In the genomic region with DNA sequence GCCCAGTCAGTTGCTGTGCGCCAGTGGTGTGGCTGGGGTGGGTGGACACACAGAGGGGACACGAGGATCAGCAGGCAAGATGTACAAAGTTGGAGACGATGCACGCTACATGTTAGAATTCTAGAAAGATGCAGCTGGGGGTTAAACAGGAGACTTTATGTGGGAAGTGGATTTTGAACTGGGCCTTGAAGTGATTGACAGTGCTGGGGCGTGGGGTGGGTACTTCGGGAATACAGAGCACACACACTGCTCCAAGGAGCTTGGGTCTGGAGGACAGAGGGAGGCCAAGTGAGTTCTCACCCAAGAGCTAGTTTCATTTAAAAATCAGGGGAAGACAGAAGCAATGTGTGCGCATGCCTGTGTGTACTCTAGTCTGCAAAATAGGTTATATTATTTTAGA, we compare ENCODE assay signal across 14 cellular contexts.
DNase-seq lines count a peak whose midpoint lies in the region; ATAC-seq, FAIRE-seq and TF ChIP-seq lines count a peak whose summit lies in the region.
"Had no signal": no experiment of that assay in that cellular context is flagged by ENCODE, and none has a peak within 500 bp of the region (broad histone marks: within the 10 kb centered on the region; RNA-seq: fewer than 3 reads in every experiment).

No MANE protein-coding gene starts in this region.

- H3K27ac ChIP-seq in HepG2 (ENCODE audit: extremely low read length, insufficient read depth, low read length) = no peak overlapping the region
- H3K27ac ChIP-seq in right lobe of liver = no peak overlapping the region

- H3K27me3 ChIP-seq in HepG2 (ENCODE audit: control insufficient read depth in 1 of 2, insufficient read depth in 2 of 2, low read length in 2 of 2) = no peaks in the 10 kb centered on the region
- H3K27me3 ChIP-seq in right lobe of liver = no peaks in the 10 kb centered on the region

- peaks cover 8% of the 10 kb centered on the region for H3K4me1 Mint-ChIP-seq in central memory CD8-positive, alpha-beta T cell
- peaks cover 60 to 63% of the 10 kb centered on the region in 2 donors for H3K4me1 Mint-ChIP-seq in natural killer cell

- no peak overlapping the region for H3K4me2 ChIP-seq in HepG2 (ENCODE audit: low read depth, low read length)

- H3K36me3 ChIP-seq in HepG2 (replicated peaks in 1 of 2; ENCODE audit: control insufficient read depth in 1 of 2, insufficient read depth in 2 of 2, low read length in 2 of 2) (no peaks in the 10 kb centered on the region), right lobe of liver (no peaks in the 10 kb centered on the region)

- BruUV-seq in HepG2 (replicated peaks; lab: Mats Ljungman, UMichigan) = no TSS peak

- H3K36me3 Mint-ChIP-seq in central memory CD8-positive, alpha-beta T cell (ENCODE audit: insufficient read depth) = no peaks in the 10 kb centered on the region
- H3K36me3 Mint-ChIP-seq in natural killer cell = no peaks in the 10 kb centered on the region

- no peaks in the 10 kb centered on the region for H3K9me3 ChIP-seq in HepG2 (ENCODE audit: low read length)
- H3K9me3 ChIP-seq in right lobe of liver = no peaks in the 10 kb centered on the region

- intact Hi-C loops in HepG2 (cut with micrococcal nuclease; ENCODE audit: unreplicated experiment) = no loop called here
- intact Hi-C loops in right lobe of liver (cut with DNase I) = loop anchor here (10.0 kb wide), 2 partner anchors 69 to 89 kb away; partner anchors contain the start of gene CREM (in 1 of the 2)
- intact Hi-C loops in natural killer cell (cut with micrococcal nuclease) = no loop called here

- FAIRE-seq in HepG2 (lab: Jason Lieb, UNC) = no peak
- FAIRE-seq: H1 had no signal

- H2AFZ ChIP-seq in HepG2 (ENCODE audit: low read length) = no peak overlapping the region

- H3K27ac Mint-ChIP-seq in central memory CD8-positive, alpha-beta T cell (ENCODE audit: low read depth) = peak overlapping the region; percentile 30
- peak overlapping the region; percentile 41 to 64 for H3K27ac Mint-ChIP-seq in natural killer cell
- H3K27ac Mint-ChIP-seq: B cell had no signal

- TF ChIP-seq EP300 in HepG2 (IDR thresholded peaks at IDR 0.05; ENCODE audit: low read depth in 2 of 2, low read length in 2 of 2) = no peak
- no peak for TF ChIP-seq EP300 in HepG2 (CRISPR knock-in tag; IDR thresholded peaks at IDR 0.05; ENCODE audit: borderline replicate concordance)

- TF ChIP-seq POLR2A in HepG2 (IDR thresholded peaks at IDR 0.05; ENCODE audit: insufficient read depth in 1 of 2, low read depth in 2 of 2, low read length in 2 of 2) = no peak
- no peak for TF ChIP-seq POLR2A in right lobe of liver (IDR thresholded peaks at IDR 0.05)

- H3K9ac ChIP-seq in HepG2 (ENCODE audit: insufficient read depth, low read depth, low read length) = no peak overlapping the region

- H3K27me3 Mint-ChIP-seq in central memory CD8-positive, alpha-beta T cell = peaks cover 6% of the 10 kb centered on the region
- H3K27me3 Mint-ChIP-seq in natural killer cell (ENCODE audit: low read depth in 2 of 2) = no peaks in the 10 kb centered on the region
- H3K27me3 Mint-ChIP-seq: B cell had no signal

- TF ChIP-seq RAD21 in HepG2 (CRISPR knock-in tag; IDR thresholded peaks at IDR 0.05) = no peak

- H3K4me1 ChIP-seq in HepG2 (ENCODE audit: insufficient read depth, low read length) = peaks cover 52% of the 10 kb centered on the region
- H3K4me1 ChIP-seq in right lobe of liver = peaks cover 0 to 42% (median 5%) of the 10 kb centered on the region in 4 donors

- WGBS in HepG2 (ENCODE audit: low lambda C conversion rate) = 74% methylated on average over 7 of the region's 7 CpGs
- 95% methylated on average over 6 of the region's 7 CpGs for WGBS in right lobe of liver (ENCODE audit: insufficient coverage, low coverage, low lambda C conversion rate, missing lambda C conversion rate)

- H3K79me2 ChIP-seq in HepG2 (ENCODE audit: insufficient read depth, low read length) = no peaks in the 10 kb centered on the region

- H3K4me3 Mint-ChIP-seq in central memory CD8-positive, alpha-beta T cell = no peak overlapping the region
- H3K4me3 Mint-ChIP-seq in natural killer cell = no peak overlapping the region
- H3K4me3 Mint-ChIP-seq: B cell; CD8-positive, alpha-beta T cell had no signal

- no peak for TF ChIP-seq CTCF in HepG2 (CRISPR knock-in tag; IDR thresholded peaks at IDR 0.05)
- TF ChIP-seq CTCF in right lobe of liver (IDR thresholded peaks at IDR 0.05) = no peak
- no peak for TF ChIP-seq CTCF in natural killer cell (IDR thresholded peaks at IDR 0.05)

- ATAC-seq in HepG2 = no peak
- no peak for ATAC-seq in right lobe of liver
- no peak for ATAC-seq in central memory CD8-positive, alpha-beta T cell (replicated peaks; ENCODE audit: extremely low read depth, poor library complexity, severe bottlenecking)
- no peak for ATAC-seq in natural killer cell
- ATAC-seq in HG02588 (IDR thresholded peaks at IDR 0.05; ENCODE audit: unreplicated experiment) = no peak
- ATAC-seq: CD8-positive, alpha-beta T cell had no signal

- POLR2A ChIA-PET in HepG2 (lab: Yijun Ruan, JAX) = no interaction called here

- H3K4me3 ChIP-seq in HepG2 (replicated peaks in 1 of 3; ENCODE audit: insufficient read depth in 1 of 3, low read depth in 2 of 3, low read length in 3 of 3) (no peak overlapping the region), right lobe of liver (no peak overlapping the region)

- CTCF ChIA-PET in HepG2 (lab: Yijun Ruan, JAX; ENCODE audit: low intra/inter-chr PET ratio, low total read pairs) = no interaction called here

- in situ Hi-C loops in HepG2 (cut with HindIII; ENCODE audit: extremely low pct_ligation_motif_present, low pct_unique_long_range_greater_than_20kb) = no loop called here

- no peaks in the 10 kb centered on the region for H3K9me3 Mint-ChIP-seq in central memory CD8-positive, alpha-beta T cell
- no peaks in the 10 kb centered on the region for H3K9me3 Mint-ChIP-seq in natural killer cell
- H3K9me3 Mint-ChIP-seq: CD8-positive, alpha-beta T cell had no signal

- H4K20me1 ChIP-seq in HepG2 (ENCODE audit: insufficient read depth, low read length) = no peaks in the 10 kb centered on the region

- no peak for DNase-seq in HepG2 (ENCODE audit: low spot score)
- DNase-seq in right lobe of liver = no peak
- no peak for DNase-seq in central memory CD8-positive, alpha-beta T cell (ENCODE audit: low spot score in 2 of 2)
- no peak for DNase-seq in natural killer cell
- no peak for DNase-seq in NCI-H774 (lab: John Stamatoyannopoulos, UW)
- DNase-seq in effector CD8-positive, alpha-beta T cell (lab: John Stamatoyannopoulos, UW) = no peak
- DNase-seq: ACHN; CD8-positive, alpha-beta T cell; KBM-7; NCI-H1048; NCI-H69 had no signal

TF ChIP-seq in HepG2, 621 proteins besides CTCF, POLR2A, EP300 and RAD21:
- TF ChIP-seq ZFYVE20 (CRISPR knock-in tag; IDR thresholded peaks at IDR 0.05; ENCODE audit: borderline replicate concordance, low read depth) = no peak
- TF ChIP-seq, protein P1, sequence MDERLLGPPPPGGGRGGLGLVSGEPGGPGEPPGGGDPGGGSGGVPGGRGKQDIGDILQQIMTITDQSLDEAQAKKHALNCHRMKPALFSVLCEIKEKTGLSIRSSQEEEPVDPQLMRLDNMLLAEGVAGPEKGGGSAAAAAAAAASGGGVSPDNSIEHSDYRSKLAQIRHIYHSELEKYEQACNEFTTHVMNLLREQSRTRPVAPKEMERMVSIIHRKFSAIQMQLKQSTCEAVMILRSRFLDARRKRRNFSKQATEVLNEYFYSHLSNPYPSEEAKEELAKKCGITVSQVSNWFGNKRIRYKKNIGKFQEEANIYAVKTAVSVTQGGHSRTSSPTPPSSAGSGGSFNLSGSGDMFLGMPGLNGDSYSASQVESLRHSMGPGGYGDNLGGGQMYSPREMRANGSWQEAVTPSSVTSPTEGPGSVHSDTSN (CRISPR knock-in tag; IDR thresholded peaks at IDR 0.05) = peak; percentile 55
- TF ChIP-seq DDIT3 (CRISPR knock-in tag; IDR thresholded peaks at IDR 0.05) = no peak
- no peak for TF ChIP-seq ZNF460 (CRISPR knock-in tag; IDR thresholded peaks at IDR 0.05; ENCODE audit: borderline replicate concordance)
- no peak for TF ChIP-seq RORA (CRISPR knock-in tag; IDR thresholded peaks at IDR 0.05)
- TF ChIP-seq NFIB (CRISPR knock-in tag; IDR thresholded peaks at IDR 0.05; ENCODE audit: borderline replicate concordance) = no peak

Comparison
In these comparisons a context has a peak if more than half of its experiments do, and no peak if none do; other contexts are left out.
1. intact Hi-C loops: an anchor here in right lobe of liver (10.0 kb wide); none called in HepG2 and natural killer cell.